In the genomic region with DNA sequence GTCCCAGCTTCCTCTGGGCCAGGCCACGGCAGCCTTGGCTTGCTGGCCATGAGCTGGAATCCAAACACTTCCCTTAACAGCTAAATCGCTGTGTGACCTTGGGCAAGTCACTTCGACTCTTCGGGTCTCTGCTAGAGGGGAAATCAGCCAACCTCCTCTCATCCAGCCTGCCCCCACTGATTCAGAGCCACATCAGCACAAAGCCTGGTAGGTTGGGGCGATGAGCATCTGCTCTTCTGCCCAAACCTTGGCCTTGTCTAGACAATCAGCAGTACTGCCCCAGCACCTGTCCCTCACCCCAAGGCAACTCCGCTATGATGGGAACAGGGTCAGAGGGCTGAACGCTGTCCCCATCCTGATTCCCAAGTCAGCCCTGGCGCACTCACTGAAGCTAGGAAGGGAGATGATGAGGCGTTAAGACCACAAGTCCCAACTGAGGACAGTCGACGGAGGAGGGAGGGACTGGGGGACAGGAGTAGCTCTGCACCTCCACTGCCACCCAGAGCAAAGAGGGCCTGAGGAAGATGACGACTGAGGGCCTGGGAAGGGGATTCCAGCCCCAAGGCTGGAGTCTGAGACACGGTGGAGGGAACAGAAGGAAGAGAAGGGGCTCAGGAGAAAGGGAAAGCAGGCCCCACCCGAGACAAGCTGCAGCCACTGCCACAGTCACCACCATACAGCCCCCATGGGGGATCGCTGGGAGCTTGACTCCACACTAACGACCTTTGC, we compare ENCODE assay signal across 1 cellular context.
A peak's percentile ranks its signal among the peaks of the same experiment; 100 is the strongest.
TF ChIP-seq lines count a peak whose summit lies in the region.

No MANE protein-coding gene starts in this region.

TF ChIP-seq in K562, 482 proteins besides CTCF, POLR2A, EP300 and RAD21:
- 0 out of 2 replicates have a peak, but pooled peaks have one; percentile 42 for TF ChIP-seq HDGF (IDR thresholded peaks at IDR 0.05)
- TF ChIP-seq ZBED1 (IDR thresholded peaks at IDR 0.05): no peak
